ENCODE assay signal across 9 cellular contexts in genomic region chr11:5690736-5691135, GRCh38. TPM values are rescaled to one million over a fixed set of nuclear protein-coding genes. Genes with fewer than 3 reads are reported as not detected.
DNase-seq lines count a peak whose midpoint lies in the region; ATAC-seq and TF ChIP-seq lines count a peak whose summit lies in the region.
"Had no signal": no experiment of that assay in that cellular context is flagged by ENCODE, and none has a peak within 500 bp of the region (broad histone marks: within the 10 kb centered on the region; RNA-seq: fewer than 3 reads in every experiment).

No MANE protein-coding gene starts in this region.

- H2BK120ac ChIP-seq in neuronal stem cell (ENCODE audit: low read depth, low read length), result no peak overlapping the region

- no peak overlapping the region for H4K8ac ChIP-seq in neuronal stem cell (ENCODE audit: low read depth, low read length)

- ATAC-seq in GM18907 (IDR thresholded peaks at IDR 0.05; ENCODE audit: unreplicated experiment) (no peak), HG02973 (IDR thresholded peaks at IDR 0.05; ENCODE audit: unreplicated experiment) (no peak)

- no peak overlapping the region for H2BK15ac ChIP-seq in neuronal stem cell (ENCODE audit: low read length)

- no peak overlapping the region for H2AK5ac ChIP-seq in neuronal stem cell (ENCODE audit: low read depth, low read length)

- DNase-seq in Peyer's patch (no peak), erythroblast (lab: John Stamatoyannopoulos, UW) (peak; percentile 64 to 73), neuronal stem cell (ENCODE audit: low spot score) (no peak), GM20000 (ENCODE audit: low spot score) (no peak), NCI-H2171 treated with DMSO at 0.1 percent for 48 hours (lab: John Stamatoyannopoulos, UW) (no peak)
- DNase-seq: activated CD4-positive, alpha-beta T cell treated with anti-CD3 and anti-CD28 coated beads for 1 hour had no signal

- TF ChIP-seq POLR2A in Peyer's patch (IDR thresholded peaks at IDR 0.05), result no peak
- TF ChIP-seq POLR2A in erythroblast (IDR thresholded peaks at IDR 0.05; ENCODE audit: low read length), result peak; percentile 31

- WGBS in neuronal stem cell (ENCODE audit: extremely low coverage in 2 of 2, insufficient read length in 2 of 2, insufficient replicate concordance in 1 of 2), 2 donors, result no CpG with 5 or more reads among the region's 5 CpGs

- peak overlapping the region; percentile 83 to 98 (median 89) for H3K4me2 ChIP-seq in BLaER1 treated with 17β-estradiol and CSF1 and Interleukin-3, amounts not matched to agents 10 nM and 100 nM
- no peak overlapping the region for H3K4me2 ChIP-seq in neuronal stem cell (ENCODE audit: insufficient read depth, low read length, poor library complexity, severe bottlenecking)

- TF ChIP-seq CTCF in Peyer's patch (IDR thresholded peaks at IDR 0.05), result no peak
- no peak for TF ChIP-seq CTCF in GM20000 (IDR thresholded peaks at IDR 0.05; ENCODE audit: extremely low read depth, missing control alignments)

- H3K23ac ChIP-seq in neuronal stem cell (ENCODE audit: low read depth, low read length, poor library complexity), result no peak overlapping the region

- H4K20me1 ChIP-seq in BLaER1 treated with 17β-estradiol and CSF1 and Interleukin-3, amounts not matched to agents 10 nM and 100 nM, result peaks cover 0 to 33% (median 20%) of the 10 kb centered on the region in 11 experiments; a peak in 14 of 22 replicates

- H3K4ac ChIP-seq in neuronal stem cell (ENCODE audit: low read length), result no peak overlapping the region

- H3K14ac ChIP-seq in neuronal stem cell (ENCODE audit: low read length), result no peak overlapping the region

- H2AFZ ChIP-seq in neuronal stem cell (ENCODE audit: low read length), result peak overlapping the region; percentile 36

- H2BK12ac ChIP-seq in neuronal stem cell (ENCODE audit: low read length), result no peak overlapping the region

- H3K9me3 ChIP-seq in BLaER1 treated with 17β-estradiol and CSF1 and Interleukin-3, amounts not matched to agents 10 nM and 100 nM (replicated peaks in 1 of 11), result no peaks in the 10 kb centered on the region
- H3K9me3 ChIP-seq in Peyer's patch, result no peaks in the 10 kb centered on the region
- H3K9me3 ChIP-seq in neuronal stem cell (replicated peaks in 1 of 2; ENCODE audit: control insufficient read depth in 2 of 2, insufficient read depth in 1 of 2, low read depth in 1 of 2, low read length in 2 of 2), result peaks cover 2 to 5% of the 10 kb centered on the region in 2 donors

- no peak overlapping the region for H3K18ac ChIP-seq in neuronal stem cell (ENCODE audit: low read length)

- peaks cover 24 to 55% (median 35%) of the 10 kb centered on the region in 10 experiments for H3K4me1 ChIP-seq in BLaER1 treated with 17β-estradiol and CSF1 and Interleukin-3, amounts not matched to agents 10 nM and 100 nM
- H3K4me1 ChIP-seq in Peyer's patch (peaks cover 0 to 22% (median 10%) of the 10 kb centered on the region in 4 donors), neuronal stem cell (ENCODE audit: control insufficient read depth in 2 of 2, insufficient read depth in 1 of 2, low read depth in 1 of 2, low read length in 2 of 2) (peaks cover 0 to 8% of the 10 kb centered on the region in 2 donors)

- H3K27ac ChIP-seq in BLaER1 treated with 17β-estradiol and CSF1 and Interleukin-3, amounts not matched to agents 10 nM and 100 nM, result peak overlapping the region; percentile 86 to 99 (median 95)
- peak overlapping the region; percentile 79 to 89 (median 87) for H3K27ac ChIP-seq in Peyer's patch
- H3K27ac ChIP-seq in neuronal stem cell (replicated peaks; ENCODE audit: low read length), result no peak overlapping the region

- H3K79me1 ChIP-seq in neuronal stem cell (ENCODE audit: low read depth, low read length), result no peaks in the 10 kb centered on the region

- H3K9ac ChIP-seq in BLaER1 treated with 17β-estradiol and CSF1 and Interleukin-3, amounts not matched to agents 10 nM and 100 nM, result peak overlapping the region; percentile 84 to 97 (median 92)
- no peak overlapping the region for H3K9ac ChIP-seq in neuronal stem cell (ENCODE audit: low read depth, low read length, poor library complexity)

- H3K36me3 ChIP-seq in BLaER1 treated with 17β-estradiol and CSF1 and Interleukin-3, amounts not matched to agents 10 nM and 100 nM, result peaks cover 7 to 35% (median 28%) of the 10 kb centered on the region in 11 experiments; a peak in 21 of 22 replicates
- H3K36me3 ChIP-seq in Peyer's patch, result no peaks in the 10 kb centered on the region
- no peaks in the 10 kb centered on the region for H3K36me3 ChIP-seq in neuronal stem cell (replicated peaks in 1 of 2; ENCODE audit: control insufficient read depth in 2 of 2, insufficient read depth in 2 of 2, low read length in 2 of 2)

- H3K27me3 ChIP-seq in BLaER1 treated with 17β-estradiol and CSF1 and Interleukin-3, amounts not matched to agents 10 nM and 100 nM, result no peaks in the 10 kb centered on the region
- no peaks in the 10 kb centered on the region for H3K27me3 ChIP-seq in Peyer's patch
- no peaks in the 10 kb centered on the region for H3K27me3 ChIP-seq in neuronal stem cell (ENCODE audit: control insufficient read depth in 3 of 3, insufficient read depth in 3 of 3, low read depth in 1 of 3, low read length in 3 of 3)

- H4K91ac ChIP-seq in neuronal stem cell (ENCODE audit: low read depth, low read length, poor library complexity), result no peak overlapping the region

- H3K4me3 ChIP-seq in BLaER1 treated with 17β-estradiol and CSF1 and Interleukin-3, amounts not matched to agents 10 nM and 100 nM, result peak overlapping the region; percentile 70 to 85 (median 76)
- peak overlapping the region; percentile 48 to 59 (median 54) for H3K4me3 ChIP-seq in Peyer's patch
- no peak overlapping the region for H3K4me3 ChIP-seq in neuronal stem cell (ENCODE audit: low read length in 2 of 2)

- H2BK5ac ChIP-seq in neuronal stem cell (ENCODE audit: low read length), result no peak overlapping the region

RNA-seq across cellular contexts. Expression of gene TRIM22, which starts 1.1 kb away (rescaled TPM):
- total RNA-seq in Peyer's patch, result 100 to 1,000 TPM in 1 of 4 donors, 10 to 100 TPM in 3; 23.9 to 309 (median 34.3) TPM
- polyA plus RNA-seq in neuronal stem cell (2013, experiment 1 of 2), result 2.0 TPM
- 2.0 TPM for polyA plus RNA-seq in neuronal stem cell (2013, experiment 2 of 2)

RNA-seq across cellular contexts. Expression of gene TRIM5, which starts 5.9 kb away (rescaled TPM):
- 10 to 100 TPM in 3 of 4 donors, 1 to 10 TPM in 1; 8.1 to 55.3 (median 21.3) TPM for total RNA-seq in Peyer's patch
- polyA plus RNA-seq in neuronal stem cell (2013, experiment 1 of 2), result 25.2 TPM
- polyA plus RNA-seq in neuronal stem cell (2013, experiment 2 of 2), result 25.9 TPM

RNA-seq across cellular contexts. Expression of gene OR56B1, which starts 45.5 kb away (rescaled TPM):
- not detected for total RNA-seq in Peyer's patch
- not detected for polyA plus RNA-seq in neuronal stem cell (2013, experiment 1 of 2)
- 0.01 TPM for polyA plus RNA-seq in neuronal stem cell (2013, experiment 2 of 2)

Comparison
In these comparisons a context has a peak if more than half of its experiments do, and no peak if none do; other contexts are left out.
1. H3K4me3 ChIP-seq: peak in BLaER1 treated with 17β-estradiol and CSF1 and Interleukin-3, amounts not matched to agents 10 nM and 100 nM (10 of 10) and Peyer's patch (4 of 4); none in neuronal stem cell (0 of 2).
2. DNase-seq: peak in erythroblast (2 of 2); none in Peyer's patch (0 of 3), neuronal stem cell (single experiment), GM20000 (single experiment) and NCI-H2171 treated with DMSO at 0.1 percent for 48 hours (single experiment).